Comparison of ENCODE assay signal across 28 cellular contexts in the genomic region with DNA sequence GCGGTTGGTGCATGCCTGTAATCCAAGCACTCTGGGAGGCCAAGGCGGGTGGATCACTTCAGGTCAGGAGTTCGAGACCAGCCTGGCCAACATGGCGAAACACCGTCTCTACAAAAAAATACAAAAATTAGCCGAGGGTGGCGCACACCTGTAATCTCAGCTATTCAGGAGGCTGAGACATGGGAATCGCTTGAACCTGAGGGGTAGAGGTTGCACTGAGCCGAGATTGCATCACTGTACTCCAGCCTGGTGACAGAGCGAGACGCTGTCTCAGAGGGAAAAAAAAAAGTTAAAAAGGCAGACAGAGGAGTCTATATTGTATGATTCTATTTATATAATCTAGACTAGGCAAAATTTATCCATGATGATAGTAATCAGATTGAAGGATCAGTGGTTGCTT.
"Had no signal": no experiment of that assay in that cellular context is flagged by ENCODE, and none has a peak within 500 bp of the region (broad histone marks: within the 10 kb centered on the region; RNA-seq: fewer than 3 reads in every experiment).

No MANE protein-coding gene starts in this region.

- FAIRE-seq: astrocyte had no signal

- H3K4me1 Mint-ChIP-seq: activated CD4-positive, alpha-beta T cell treated with anti-CD3 and anti-CD28 coated beads, Interleukin-2, amount 10 ng/mL, durations not matched to agents 7 days and 5 days; activated CD8-positive, alpha-beta memory T cell treated with anti-CD3 and anti-CD28 coated beads, Interleukin-2, amount 10 ng/mL, durations not matched to agents 7 days and 5 days; natural killer cell; WTC11 had no signal

- H3K27ac ChIP-seq: brain microvascular endothelial cell, esophagus squamous epithelium, heart right ventricle, left lung, neural progenitor cell, parathyroid adenoma, right atrium auricular region, spleen, testis, transverse colon, uterus had no signal

- H3K27me3 ChIP-seq: brain microvascular endothelial cell, esophagus squamous epithelium, heart right ventricle, left lung, neural progenitor cell, right atrium auricular region, spleen, testis, transverse colon, uterus had no signal

- H2AFZ ChIP-seq: neural progenitor cell, parathyroid adenoma had no signal

- H3K9me3 ChIP-seq: esophagus squamous epithelium, heart right ventricle, left lung, right atrium auricular region, spleen, testis, transverse colon, uterus had no signal

- H3K79me2 ChIP-seq: parathyroid adenoma had no signal

- H3K9me3 Mint-ChIP-seq: activated CD4-positive, alpha-beta T cell treated with anti-CD3 and anti-CD28 coated beads, Interleukin-2, amount 10 ng/mL, durations not matched to agents 7 days and 5 days; dendritic cell treated with granulocyte-macrophage colony-stimulating factor and Interleukin-4, amounts not matched to agents 40 ng/mL and 50 ng/mL, for 4 days; natural killer cell; neural progenitor cell; WTC11 had no signal

- H3K9ac ChIP-seq: neural progenitor cell, parathyroid adenoma had no signal

- H3K4me3 ChIP-seq: esophagus squamous epithelium, heart right ventricle, left lung, lung, neural progenitor cell, right atrium auricular region, spleen, testis, transverse colon, uterus had no signal

- H3K4me3 Mint-ChIP-seq: activated CD4-positive, alpha-beta T cell treated with anti-CD3 and anti-CD28 coated beads, Interleukin-2, amount 10 ng/mL, durations not matched to agents 7 days and 5 days; activated CD8-positive, alpha-beta memory T cell treated with anti-CD3 and anti-CD28 coated beads, Interleukin-2, amount 10 ng/mL, durations not matched to agents 7 days and 5 days; activated CD8-positive, alpha-beta T cell treated with anti-CD3 and anti-CD28 coated beads, Interleukin-2, amount 10 ng/mL, durations not matched to agents 7 days and 5 days; dendritic cell treated with granulocyte-macrophage colony-stimulating factor and Interleukin-4, amounts not matched to agents 40 ng/mL and 50 ng/mL, for 4 days; natural killer cell; neural progenitor cell; WTC11 had no signal

- H3K27ac Mint-ChIP-seq: activated CD4-positive, alpha-beta T cell treated with anti-CD3 and anti-CD28 coated beads, Interleukin-2, amount 10 ng/mL, durations not matched to agents 7 days and 5 days; activated CD8-positive, alpha-beta memory T cell treated with anti-CD3 and anti-CD28 coated beads, Interleukin-2, amount 10 ng/mL, durations not matched to agents 7 days and 5 days; activated CD8-positive, alpha-beta T cell treated with anti-CD3 and anti-CD28 coated beads, Interleukin-2, amount 10 ng/mL, durations not matched to agents 7 days and 5 days; dendritic cell treated with granulocyte-macrophage colony-stimulating factor and Interleukin-4, amounts not matched to agents 40 ng/mL and 50 ng/mL, for 4 days; natural killer cell; neural progenitor cell; WTC11 had no signal

- H3K4me1 ChIP-seq: esophagus squamous epithelium, heart right ventricle, left lung, neural progenitor cell, parathyroid adenoma, right atrium auricular region, testis, transverse colon, uterus had no signal

- H3K27me3 Mint-ChIP-seq: activated CD4-positive, alpha-beta T cell treated with anti-CD3 and anti-CD28 coated beads, Interleukin-2, amount 10 ng/mL, durations not matched to agents 7 days and 5 days; activated CD8-positive, alpha-beta memory T cell treated with anti-CD3 and anti-CD28 coated beads, Interleukin-2, amount 10 ng/mL, durations not matched to agents 7 days and 5 days; dendritic cell treated with granulocyte-macrophage colony-stimulating factor and Interleukin-4, amounts not matched to agents 40 ng/mL and 50 ng/mL, for 4 days had no signal

- DNase-seq: activated CD4-positive, alpha-beta T cell treated with anti-CD3 and anti-CD28 coated beads for 1 hour; activated CD4-positive, alpha-beta T cell treated with anti-CD3 and anti-CD28 coated beads, Interleukin-2, amount 10 ng/mL, durations not matched to agents 7 days and 5 days; activated CD8-positive, alpha-beta memory T cell treated with anti-CD3 and anti-CD28 coated beads, Interleukin-2, amount 10 ng/mL, durations not matched to agents 7 days and 5 days; activated CD8-positive, alpha-beta T cell treated with anti-CD3 and anti-CD28 coated beads, Interleukin-2, amount 10 ng/mL, durations not matched to agents 7 days and 5 days; activated gamma-delta T cell; activated naive CD4-positive, alpha-beta T cell treated with anti-CD3 and anti-CD28 coated beads, Interleukin-2, amount 50 U/mL, for 16 hours; amniotic stem cell; brain microvascular endothelial cell; caudate nucleus; esophagus squamous epithelium; foreskin melanocyte; heart right ventricle; left lung; mesendoderm; natural killer cell; occipital lobe; spleen; stimulated activated naive CD4-positive, alpha-beta T cell treated with Interleukin-2 at 50 U/mL for 16 hours; testis; transverse colon; uterus had no signal

- ATAC-seq: activated CD8-positive, alpha-beta memory T cell treated with anti-CD3 and anti-CD28 coated beads, Interleukin-2, amount 10 ng/mL, durations not matched to agents 7 days and 5 days; activated CD8-positive, alpha-beta T cell treated with anti-CD3 and anti-CD28 coated beads, Interleukin-2, amount 10 ng/mL, durations not matched to agents 7 days and 5 days; heart right ventricle; natural killer cell; WTC11 had no signal

- H3K4me2 ChIP-seq: neural progenitor cell had no signal

- H3K36me3 ChIP-seq: uterus had no signal
